ENCODE assay signal across 15 cellular contexts in genomic region chr16:15654591-15654990, GRCh38.
"Had no signal": no experiment of that assay in that cellular context is flagged by ENCODE, and none has a peak within 500 bp of the region (broad histone marks: within the 10 kb centered on the region; RNA-seq: fewer than 3 reads in every experiment).

No MANE protein-coding gene starts in this region.

- H3K9me3 Mint-ChIP-seq: naive B cell, neural crest cell, type B pancreatic cell had no signal

- H3K4me3 Mint-ChIP-seq: neural crest cell, type B pancreatic cell had no signal

- H3K36me3 ChIP-seq: thyroid gland had no signal

- H3K27me3 ChIP-seq: heart left ventricle, suprapubic skin, thyroid gland had no signal

- H3K36me3 Mint-ChIP-seq: naive B cell, type B pancreatic cell had no signal

- H3K27ac Mint-ChIP-seq: naive B cell, type B pancreatic cell had no signal

- DNase-seq: erythroblast; heart left ventricle; hippocampal formation; kidney glomerular epithelial cell; mesendoderm; naive B cell; posterior cingulate gyrus; stimulated activated CD4-positive, alpha-beta T cell treated with anti-CD3 and anti-CD28 coated beads, Interleukin-2, amount 100 ng/mL, for 48 hours; stimulated activated naive CD4-positive, alpha-beta T cell treated with Interleukin-2 at 50 U/mL for 16 hours; thyroid gland had no signal

- H3K4me3 ChIP-seq: coronary artery, heart left ventricle, smooth muscle cell, suprapubic skin, thyroid gland had no signal

- H3K4me2 ChIP-seq: smooth muscle cell had no signal

- ATAC-seq: heart left ventricle had no signal

- H3K27ac ChIP-seq: coronary artery, suprapubic skin, thyroid gland had no signal

- H3K27me3 Mint-ChIP-seq: naive B cell, type B pancreatic cell had no signal

- H3K9me3 ChIP-seq: heart left ventricle, suprapubic skin, thyroid gland had no signal
